Comparison of ENCODE assay signal across 17 cellular contexts in genomic region chr9:68872026-68872501, GRCh38.
DNase-seq lines count a peak whose midpoint lies in the region; ATAC-seq, FAIRE-seq and TF ChIP-seq lines count a peak whose summit lies in the region.
"Had no signal": no experiment of that assay in that cellular context is flagged by ENCODE, and none has a peak within 500 bp of the region (broad histone marks: within the 10 kb centered on the region; RNA-seq: fewer than 3 reads in every experiment).

No MANE protein-coding gene starts in this region.

- peak overlapping the region; percentile 2 to 61 for H3K27ac ChIP-seq in kidney (ENCODE audit: low read depth in 2 of 2, low read length in 2 of 2)
- H3K27ac ChIP-seq in upper lobe of left lung: peak overlapping the region; percentile 28 to 67 (median 33)
- no peak overlapping the region for H3K27ac ChIP-seq in gastrocnemius medialis
- H3K27ac ChIP-seq: ascending aorta had no signal

- H3K4me1 ChIP-seq in kidney (ENCODE audit: control insufficient read depth in 1 of 2, insufficient read depth in 1 of 2, low read depth in 1 of 2, low read length in 2 of 2) (peaks cover 4% of the 10 kb centered on the region in 2 donors), upper lobe of left lung (peaks cover 5 to 26% (median 20%) of the 10 kb centered on the region in 4 donors), gastrocnemius medialis (peaks cover 0 to 12% of the 10 kb centered on the region in 2 donors)

- FAIRE-seq in kidney (lab: Jason Lieb, UNC): no peak

- H3K4me3 ChIP-seq in kidney (ENCODE audit: low read length in 2 of 2) (no peak overlapping the region), upper lobe of left lung (no peak overlapping the region), gastrocnemius medialis (no peak overlapping the region)
- H3K4me3 ChIP-seq: ascending aorta had no signal

- H3K36me3 ChIP-seq in kidney (ENCODE audit: control insufficient read depth in 1 of 2, insufficient read depth in 2 of 2, low read length in 2 of 2): no peaks in the 10 kb centered on the region
- H3K36me3 ChIP-seq in upper lobe of left lung: no peaks in the 10 kb centered on the region
- H3K36me3 ChIP-seq in gastrocnemius medialis: no peaks in the 10 kb centered on the region
- H3K36me3 ChIP-seq: ascending aorta had no signal

- no peak for TF ChIP-seq CTCF in kidney (IDR thresholded peaks at IDR 0.05; ENCODE audit: borderline replicate concordance, extremely low read depth, insufficient read depth)
- no peak for TF ChIP-seq CTCF in upper lobe of left lung (IDR thresholded peaks at IDR 0.05)
- TF ChIP-seq CTCF in gastrocnemius medialis (IDR thresholded peaks at IDR 0.05 in 4 of 5, conservative IDR thresholded peaks at IDR 0.05 in 1 of 5): no peak

- no peak overlapping the region for H3K9ac ChIP-seq in kidney (ENCODE audit: low read length in 2 of 2)

- no peak for TF ChIP-seq EP300 in upper lobe of left lung (IDR thresholded peaks at IDR 0.05)

- TF ChIP-seq POLR2A in upper lobe of left lung (IDR thresholded peaks at IDR 0.05) (no peak), gastrocnemius medialis (IDR thresholded peaks at IDR 0.05) (no peak)

- H3K9me3 ChIP-seq in kidney (ENCODE audit: control insufficient read depth in 1 of 2, low read length in 2 of 2): no peaks in the 10 kb centered on the region
- H3K9me3 ChIP-seq in upper lobe of left lung: no peaks in the 10 kb centered on the region
- H3K9me3 ChIP-seq in gastrocnemius medialis: no peaks in the 10 kb centered on the region
- H3K9me3 ChIP-seq: ascending aorta had no signal

- in situ Hi-C loops in gastrocnemius medialis (cut with MboI; ENCODE audit: low sequenced_read_pairs in 4 of 4): no loop called here

- no peaks in the 10 kb centered on the region for H3K27me3 ChIP-seq in upper lobe of left lung
- no peaks in the 10 kb centered on the region for H3K27me3 ChIP-seq in gastrocnemius medialis
- H3K27me3 ChIP-seq: ascending aorta had no signal

- ATAC-seq in upper lobe of left lung (ENCODE audit: low FRiP score in 2 of 2): no peak
- no peak for ATAC-seq in gastrocnemius medialis
- no peak for ATAC-seq in GM19395 (IDR thresholded peaks at IDR 0.05; ENCODE audit: unreplicated experiment)
- ATAC-seq: activated CD8-positive, alpha-beta T cell treated with anti-CD3 and anti-CD28 coated beads for 36 hours; natural killer cell treated with Interleukin-12 subunit alpha and Interleukin-12 subunit beta and Interleukin-15 and Interleukin-18, amount 100 ng/mL, for 72 hours had no signal

- intact Hi-C loops in kidney (cut with DNase I): no loop called here
- intact Hi-C loops in gastrocnemius medialis (cut with DNase I; ENCODE audit: low total_unique reads): no loop called here

- 45 to 61% methylated on average over 8 of the region's 8 CpGs for WGBS in upper lobe of left lung, 2 donors

- peak in 2 of 3 experiments; percentile 70 to 85 for DNase-seq in NCI-H1417 (lab: John Stamatoyannopoulos, UW)
- DNase-seq in NCI-H1417 treated with DMSO at 0.1 percent for 48 hours (lab: John Stamatoyannopoulos, UW): no peak
- DNase-seq in cerebellar nuclear complex (lab: John Stamatoyannopoulos, UW): peak; percentile 25 to 43
- DNase-seq in kidney: no peak
- DNase-seq in upper lobe of left lung: no peak
- DNase-seq in SW480 (ENCODE audit: low spot score): no peak
- DNase-seq in gastrocnemius medialis: no peak
- DNase-seq: 8988T; activated CD8-positive, alpha-beta T cell treated with anti-CD3 and anti-CD28 coated beads for 36 hours; activated effector memory CD4-positive, alpha-beta T cell treated with Interleukin-2 at 50 U/mL for 16 hours; CD4-positive, CD25-positive, alpha-beta regulatory T cell; effector CD4-positive, alpha-beta T cell; NCI-H524 treated with DMSO at 0.1 percent for 48 hours; SIG-M5 had no signal

Comparison
In these comparisons a context has a peak if more than half of its experiments do, and no peak if none do; other contexts are left out.
1. DNase-seq: peak in NCI-H1417 (2 of 3) and cerebellar nuclear complex (2 of 2); none in NCI-H1417 treated with DMSO at 0.1 percent for 48 hours (single experiment), kidney (single experiment), upper lobe of left lung (0 of 2), SW480 (single experiment) and gastrocnemius medialis (0 of 2).
2. H3K27ac ChIP-seq: peak in kidney (2 of 2) and upper lobe of left lung (4 of 4); none in gastrocnemius medialis (0 of 4).